ENCODE assay signal across 1 cellular context in genomic region chr9:120436937-120437592, GRCh38.
TF ChIP-seq lines count a peak whose summit lies in the region.

No MANE protein-coding gene starts in this region.

TF ChIP-seq in SK-N-SH, 30 proteins besides CTCF, POLR2A, EP300 and RAD21 (continued from another document):
- TF ChIP-seq REST (IDR thresholded peaks at IDR 0.05; ENCODE audit: low read depth, low read length) (no peak), FOXM1 (IDR thresholded peaks at IDR 0.05; ENCODE audit: low read depth) (no peak), PBX3 (IDR thresholded peaks at IDR 0.05) (no peak)
TF ChIP-seq in SK-N-SH: peak in this region for 0.
